ENCODE assay signal across 20 cellular contexts in the genomic region with DNA sequence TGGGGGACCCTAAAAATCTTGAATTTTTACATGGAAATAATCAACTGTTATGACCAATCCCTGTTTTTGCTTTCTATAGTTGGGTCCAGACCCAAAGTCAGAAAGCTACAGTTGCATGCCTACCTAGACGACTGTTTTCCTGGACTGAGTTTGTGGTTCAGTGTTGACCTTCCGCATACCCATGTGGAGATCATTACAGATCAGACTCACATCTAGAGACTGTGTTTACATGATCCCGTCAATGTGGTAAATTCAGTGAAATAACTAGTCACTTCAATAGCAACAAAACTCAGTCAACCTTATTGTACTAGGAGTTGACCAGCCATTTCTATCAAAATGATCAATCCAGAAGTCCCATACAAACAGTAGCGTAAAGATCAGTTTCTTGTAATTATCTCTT.
DNase-seq lines count a peak whose midpoint lies in the region.
"Had no signal": no experiment of that assay in that cellular context is flagged by ENCODE, and none has a peak within 500 bp of the region (broad histone marks: within the 10 kb centered on the region; RNA-seq: fewer than 3 reads in every experiment).

No MANE protein-coding gene starts in this region.

- H2AFZ ChIP-seq in ACC112 (ENCODE audit: low read length, unreplicated experiment), result peak overlapping the region; percentile 86

- peak overlapping the region; percentile 72 for H3K27ac ChIP-seq in ACC112 (ENCODE audit: low read depth, low read length)
- H3K27ac ChIP-seq: psoas muscle, upper lobe of right lung had no signal

- no peaks in the 10 kb centered on the region for H3K36me3 ChIP-seq in ACC112 (ENCODE audit: insufficient read depth, low read length)
- H3K36me3 ChIP-seq: upper lobe of right lung had no signal

- DNase-seq in H4 (ENCODE audit: low spot score), result peak; percentile 59
- DNase-seq in astrocyte of the hippocampus (ENCODE audit: low read depth, low spot score), result peak; percentile 81
- peak; percentile 72 for DNase-seq in glomerular visceral epithelial cell (ENCODE audit: extremely low spot score)
- no peak for DNase-seq in iPS-NIHi7 (ENCODE audit: extremely low spot score)
- DNase-seq in NCI-H2196 (lab: John Stamatoyannopoulos, UW; ENCODE audit: unreplicated experiment), result no peak
- DNase-seq in NCI-H446 (lab: John Stamatoyannopoulos, UW), result no peak
- no peak for DNase-seq in T-helper 2 cell
- DNase-seq: activated CD4-positive, CD25-positive, alpha-beta regulatory T cell treated with anti-CD3 and anti-CD28 coated beads, Interleukin-2, amount 50 U/mL, for 72 hours; activated effector memory CD4-positive, alpha-beta T cell treated with anti-CD3 and anti-CD28 coated beads, Interleukin-2, amount 50 U/mL, for 16 hours; anterior cingulate cortex; CD8-positive, alpha-beta T cell; cortex of kidney; DND-41; NCI-H187; NCI-H446 treated with DMSO at 0.1 percent for 48 hours; NK-92 treated with Interleukin-12 subunit alpha and Interleukin-12 subunit beta, amount 100 ng/mL, for 24 hours; psoas muscle; stimulated activated naive B cell treated with anti-CD40 and anti-IgM and Interleukin-4, amounts not matched to agents 10 μg/mL and 1 μg/mL and 100 μg/mL, for 72 hours; upper lobe of right lung had no signal

- H3K27me3 ChIP-seq in ACC112 (ENCODE audit: insufficient read depth, low read length), result no peaks in the 10 kb centered on the region

- H3K4me3 ChIP-seq in ACC112 (ENCODE audit: low read depth, low read length), result peak overlapping the region; percentile 53; the same call in 1 of the 2 replicates
- H3K4me3 ChIP-seq: psoas muscle, upper lobe of right lung had no signal

- H3K79me2 ChIP-seq in ACC112 (ENCODE audit: control insufficient read depth, insufficient read depth, low read length, unreplicated experiment), result no peaks in the 10 kb centered on the region

- H3K4me1 ChIP-seq in ACC112 (ENCODE audit: control insufficient read depth, insufficient read depth, low read length, unreplicated experiment), result peaks cover 19% of the 10 kb centered on the region
- H3K4me1 ChIP-seq: psoas muscle, upper lobe of right lung had no signal

Comparison
In these comparisons a context has a peak if more than half of its experiments do, and no peak if none do; other contexts are left out.
1. DNase-seq: peak in H4 (single experiment), astrocyte of the hippocampus (single experiment) and glomerular visceral epithelial cell (single experiment); none in iPS-NIHi7 (single experiment), NCI-H2196 (single experiment), NCI-H446 (0 of 2) and T-helper 2 cell (0 of 5).